In the genomic region with DNA sequence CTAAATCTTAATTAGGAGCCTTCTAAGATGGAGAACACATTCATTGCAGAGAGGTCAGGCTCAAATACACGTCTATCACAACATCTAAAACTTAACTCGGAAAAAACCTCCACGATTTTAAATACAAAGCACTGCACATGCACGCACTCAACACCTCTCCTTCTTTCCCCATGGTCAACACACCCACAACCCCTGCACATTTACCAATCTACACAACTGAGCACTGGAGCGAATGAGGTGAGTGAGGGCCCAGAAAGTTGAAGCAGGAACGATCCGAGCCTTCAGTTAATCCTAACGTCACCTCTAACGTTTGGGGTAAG, we compare ENCODE assay signal across 8 cellular contexts. TPM values are rescaled to one million over a fixed set of nuclear protein-coding genes. Genes with fewer than 3 reads are reported as not detected.
DNase-seq lines count a peak whose midpoint lies in the region; ATAC-seq and TF ChIP-seq lines count a peak whose summit lies in the region.

No MANE protein-coding gene starts in this region.

- H3K9me3 Mint-ChIP-seq in activated CD8-positive, alpha-beta T cell treated with anti-CD3 and anti-CD28 coated beads for 36 hours: no peaks in the 10 kb centered on the region
- H3K9me3 Mint-ChIP-seq in stimulated activated naive CD8-positive, alpha-beta T cell treated with anti-CD3 and anti-CD28 coated beads, Interleukin-15, amount 100 ng/mL, for 72 hours: no peaks in the 10 kb centered on the region

- CTCF ChIA-PET in activated CD8-positive, alpha-beta T cell treated with anti-CD3 and anti-CD28 coated beads for 36 hours (lab: Charles Lee): interaction anchor here (0.6 to 1.5 kb wide), 4 partner anchors 8 to 179 kb away, joined by 3 to 6 read pairs (median 3); no protein-coding TSS in a partner anchor

- peak; percentile 61 for DNase-seq in DMS 273 treated with DMSO at 0.1 percent for 48 hours (lab: John Stamatoyannopoulos, UW)
- no peak for DNase-seq in DMS 273 (lab: John Stamatoyannopoulos, UW; ENCODE audit: unreplicated experiment)
- no peak for DNase-seq in activated CD8-positive, alpha-beta T cell treated with anti-CD3 and anti-CD28 coated beads for 36 hours
- no peak for DNase-seq in iPS DF 6.9 (ENCODE audit: low read depth, low spot score)
- DNase-seq in stimulated activated naive CD8-positive, alpha-beta T cell treated with anti-CD3 and anti-CD28 coated beads, Interleukin-15, amount 100 ng/mL, for 72 hours: no peak
- no peak for DNase-seq in NCI-H2196 treated with DMSO at 0.1 percent for 48 hours (lab: John Stamatoyannopoulos, UW; ENCODE audit: unreplicated experiment)
- no peak for DNase-seq in NCI-H146 (lab: John Stamatoyannopoulos, UW)
- no peak for DNase-seq in 8988T

- H3K4me3 Mint-ChIP-seq in activated CD8-positive, alpha-beta T cell treated with anti-CD3 and anti-CD28 coated beads for 36 hours: peak overlapping the region; percentile 88
- peak overlapping the region; percentile 94 to 100 for H3K4me3 Mint-ChIP-seq in stimulated activated naive CD8-positive, alpha-beta T cell treated with anti-CD3 and anti-CD28 coated beads, Interleukin-15, amount 100 ng/mL, for 72 hours

- H3K4me1 Mint-ChIP-seq in activated CD8-positive, alpha-beta T cell treated with anti-CD3 and anti-CD28 coated beads for 36 hours (ENCODE audit: low read depth): peaks cover 10% of the 10 kb centered on the region
- H3K4me1 Mint-ChIP-seq in stimulated activated naive CD8-positive, alpha-beta T cell treated with anti-CD3 and anti-CD28 coated beads, Interleukin-15, amount 100 ng/mL, for 72 hours: peaks cover 18% of the 10 kb centered on the region

- no peak for TF ChIP-seq CTCF in activated CD8-positive, alpha-beta T cell treated with anti-CD3 and anti-CD28 coated beads for 36 hours (IDR thresholded peaks at IDR 0.05)

- H3K4me3 ChIP-seq in iPS DF 6.9 (ENCODE audit: low read length): peak overlapping the region; percentile 96; the same call in 1 of the 2 replicates

- POLR2A ChIA-PET in activated CD8-positive, alpha-beta T cell treated with anti-CD3 and anti-CD28 coated beads for 36 hours (lab: Charles Lee): interaction anchor here (0.9 kb wide), 1 partner anchor 13 kb away, joined by 3 read pairs; no protein-coding TSS in a partner anchor

- H3K36me3 ChIP-seq in iPS DF 6.9 (ENCODE audit: control insufficient read depth, insufficient read depth, low read length): no peaks in the 10 kb centered on the region

- H3K27me3 ChIP-seq in iPS DF 6.9 (ENCODE audit: control insufficient read depth, insufficient read depth, low read length): no peaks in the 10 kb centered on the region

- H3K27ac Mint-ChIP-seq in activated CD8-positive, alpha-beta T cell treated with anti-CD3 and anti-CD28 coated beads for 36 hours: peak overlapping the region; percentile 99
- peak overlapping the region; percentile 77 to 96 for H3K27ac Mint-ChIP-seq in stimulated activated naive CD8-positive, alpha-beta T cell treated with anti-CD3 and anti-CD28 coated beads, Interleukin-15, amount 100 ng/mL, for 72 hours

- H3K4me1 ChIP-seq in iPS DF 6.9 (ENCODE audit: control insufficient read depth, insufficient read depth, low read length): no peaks in the 10 kb centered on the region

- no peaks in the 10 kb centered on the region for H3K27me3 Mint-ChIP-seq in activated CD8-positive, alpha-beta T cell treated with anti-CD3 and anti-CD28 coated beads for 36 hours
- no peaks in the 10 kb centered on the region for H3K27me3 Mint-ChIP-seq in stimulated activated naive CD8-positive, alpha-beta T cell treated with anti-CD3 and anti-CD28 coated beads, Interleukin-15, amount 100 ng/mL, for 72 hours

- no CpG with 5 or more reads among the region's 9 CpGs for WGBS in iPS DF 6.9 (ENCODE audit: insufficient coverage, insufficient read length)

- ATAC-seq in activated CD8-positive, alpha-beta T cell treated with anti-CD3 and anti-CD28 coated beads for 36 hours: no peak
- ATAC-seq in stimulated activated naive CD8-positive, alpha-beta T cell treated with anti-CD3 and anti-CD28 coated beads, Interleukin-15, amount 100 ng/mL, for 72 hours: peak; percentile 47

- peaks cover 7% of the 10 kb centered on the region for H3K36me3 Mint-ChIP-seq in activated CD8-positive, alpha-beta T cell treated with anti-CD3 and anti-CD28 coated beads for 36 hours (ENCODE audit: low read depth)

- no peak overlapping the region for H3K27ac ChIP-seq in iPS DF 6.9 (ENCODE audit: low read length)

- intact Hi-C loops in activated CD8-positive, alpha-beta T cell treated with anti-CD3 and anti-CD28 coated beads for 36 hours (cut with micrococcal nuclease): no loop called here

- H3K9me3 ChIP-seq in iPS DF 6.9 (ENCODE audit: control insufficient read depth, insufficient read depth, low read length): no peaks in the 10 kb centered on the region

RNA-seq across cellular contexts. Expression of a gene that starts 0.3 kb away (rescaled TPM):
- 10 to 100 TPM; 12.2 to 12.4 TPM for total RNA-seq in activated CD8-positive, alpha-beta T cell treated with anti-CD3 and anti-CD28 coated beads for 36 hours

RNA-seq across cellular contexts. Expression of a gene that starts 16.7 kb away (rescaled TPM):
- under 1 TPM; 0.45 to 0.63 TPM for total RNA-seq in activated CD8-positive, alpha-beta T cell treated with anti-CD3 and anti-CD28 coated beads for 36 hours

RNA-seq across cellular contexts. Expression of a gene that starts 52.9 kb away (rescaled TPM):
- not detected for total RNA-seq in activated CD8-positive, alpha-beta T cell treated with anti-CD3 and anti-CD28 coated beads for 36 hours
